ENCODE assay signal across 1 cellular context in genomic region chr2:26767894-26768487, GRCh38.
A peak's percentile ranks its signal among the peaks of the same experiment; 100 is the strongest.
TF ChIP-seq lines count a peak whose summit lies in the region.

No MANE protein-coding gene starts in this region.

TF ChIP-seq in K562, 482 proteins besides CTCF, POLR2A, EP300 and RAD21:
- TF ChIP-seq ZNF384 (IDR thresholded peaks at IDR 0.05; ENCODE audit: low read depth, low read length) (peak; percentile 59), CBX3 (IDR thresholded peaks at IDR 0.05; ENCODE audit: borderline replicate concordance in 1 of 2, low read length in 2 of 2) (0 out of 3 replicates have a peak, but pooled peaks of 1 of the 2 experiments have one; percentile 58), ZNF280A (IDR thresholded peaks at IDR 0.05; ENCODE audit: low read depth, partially characterized antibody) (no peak), MAX (CRISPR knock-in tag; IDR thresholded peaks at IDR 0.05) (no peak), MED1 (CRISPR knock-in tag; IDR thresholded peaks at IDR 0.05; ENCODE audit: borderline replicate concordance) (no peak), BCOR (IDR thresholded peaks at IDR 0.05) (peak; percentile 96), ID3 (CRISPR knock-in tag; IDR thresholded peaks at IDR 0.05) (no peak), ID3 (tag; IDR thresholded peaks at IDR 0.05) (no peak), STAG1 (CRISPR knock-in tag; IDR thresholded peaks at IDR 0.05; ENCODE audit: borderline replicate concordance) (no peak), IRF2 (CRISPR knock-in tag; IDR thresholded peaks at IDR 0.05) (no peak), RERE (CRISPR knock-in tag; IDR thresholded peaks at IDR 0.05; ENCODE audit: borderline replicate concordance) (no peak), SMARCA5 (IDR thresholded peaks at IDR 0.05) (peak; percentile 40; the same call in 1 of the 2 replicates), CHD4 (IDR thresholded peaks at IDR 0.05; ENCODE audit: insufficient read depth, insufficient replicate concordance, low read depth, low read length, poor library complexity, severe bottlenecking) (peak; percentile 61), KDM1A (IDR thresholded peaks at IDR 0.05) (peak; percentile 71 to 84), PHF8 (IDR thresholded peaks at IDR 0.05; ENCODE audit: borderline replicate concordance, low read length) (no peak), E2F3 (CRISPR knock-in tag; IDR thresholded peaks at IDR 0.05) (no peak), HLTF (IDR thresholded peaks at IDR 0.05) (0 out of 2 replicates have a peak, but pooled peaks have one; percentile 8), RBM25 (IDR thresholded peaks at IDR 0.05; ENCODE audit: low read depth, low read length, severe bottlenecking) (peak; percentile 95), ZNF79 (CRISPR knock-in tag; IDR thresholded peaks at IDR 0.05; ENCODE audit: low read depth) (no peak), CCNT2 (IDR thresholded peaks at IDR 0.05; ENCODE audit: borderline replicate concordance, extremely low read depth, insufficient read length, low read depth, low read length) (no peak), NFIC (IDR thresholded peaks at IDR 0.05) (no peak), BHLHE40 (IDR thresholded peaks at IDR 0.05; ENCODE audit: low read length) (no peak), TARDBP (IDR thresholded peaks at IDR 0.05) (no peak), TSHZ1 (CRISPR knock-in tag; IDR thresholded peaks at IDR 0.05) (no peak), HNRNPH1 (optimal IDR thresholded peaks at IDR 0.05; ENCODE audit: low read depth, low read length) (no peak), CREBBP (IDR thresholded peaks at IDR 0.05; ENCODE audit: low read depth, low read length) (no peak), SAFB (IDR thresholded peaks at IDR 0.05; ENCODE audit: borderline replicate concordance, low read depth, low read length) (no peak), CHD2 (IDR thresholded peaks at IDR 0.05; ENCODE audit: low read depth, low read length) (no peak), HMBOX1 (IDR thresholded peaks at IDR 0.05) (no peak), ZNF511 (CRISPR knock-in tag; IDR thresholded peaks at IDR 0.05) (no peak), CSDE1 (IDR thresholded peaks at IDR 0.05) (no peak), MCM5 (IDR thresholded peaks at IDR 0.05; ENCODE audit: low read depth) (no peak), ADNP (tag; IDR thresholded peaks at IDR 0.05) (peak; percentile 74), HDAC2 (IDR thresholded peaks at IDR 0.05) (peak; percentile 85), FIP1L1 (IDR thresholded peaks at IDR 0.05; ENCODE audit: low read depth, low read length, poor library complexity, severe bottlenecking) (no peak), ZNF512 (tag; IDR thresholded peaks at IDR 0.05) (0 out of 2 replicates have a peak, but pooled peaks have one; percentile 13), KLF1 (tag; IDR thresholded peaks at IDR 0.05) (no peak), UBTF (IDR thresholded peaks at IDR 0.05; ENCODE audit: borderline replicate concordance in 1 of 2, low read depth in 2 of 2, low read length in 2 of 2) (no peak), PTBP1 (IDR thresholded peaks at IDR 0.05; ENCODE audit: low read depth, low read length) (peak; percentile 52; the same call in 1 of the 2 replicates), IFI16 (CRISPR knock-in tag; IDR thresholded peaks at IDR 0.05) (no peak), ZNF586 (CRISPR knock-in tag; conservative IDR thresholded peaks at IDR 0.05) (no peak), CBX1 (IDR thresholded peaks at IDR 0.05; ENCODE audit: low read depth) (no peak), ESRRB (CRISPR knock-in tag; IDR thresholded peaks at IDR 0.05; ENCODE audit: borderline replicate concordance) (no peak), SIN3A (IDR thresholded peaks at IDR 0.05; ENCODE audit: borderline replicate concordance in 2 of 2, control insufficient read depth in 1 of 2, low read depth in 2 of 2, low read length in 2 of 2) (no peak), ETS1 (conservative IDR thresholded peaks at IDR 0.05; ENCODE audit: control insufficient read depth, low read depth, low read length) (no peak), PCBP1 (IDR thresholded peaks at IDR 0.05; ENCODE audit: low read depth, low read length, poor library complexity, severe bottlenecking) (no peak), RBFOX2 (IDR thresholded peaks at IDR 0.05; ENCODE audit: low read depth, low read length) (0 out of 2 replicates have a peak, but pooled peaks have one; percentile 2), RCOR1 (IDR thresholded peaks at IDR 0.05; ENCODE audit: borderline replicate concordance in 1 of 2, low read depth in 2 of 2, low read length in 2 of 2) (peak in 1 of 2 experiments; percentile 66; a peak in 2 of 4 replicates)
